20 cellular contexts compared by ENCODE assay signal in the genomic region with DNA sequence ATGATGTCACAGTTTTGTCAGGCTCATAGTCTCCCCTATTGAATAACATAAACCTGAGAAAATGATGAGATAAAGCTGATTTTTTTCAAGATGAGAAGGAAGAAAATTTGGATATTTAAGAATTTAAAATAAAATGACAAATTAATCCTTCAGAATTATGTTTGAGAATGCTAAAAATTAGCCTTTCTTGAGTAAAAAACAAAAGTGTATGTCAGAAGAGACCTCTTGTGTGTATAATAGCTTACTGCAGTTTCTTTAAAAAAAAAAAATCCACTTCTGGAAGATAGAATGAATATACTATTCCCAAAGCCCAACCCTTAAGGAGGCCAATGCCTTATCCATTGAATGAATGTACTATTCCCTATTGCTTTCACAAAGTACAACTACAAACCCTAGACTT.
A peak's percentile ranks its signal among the peaks of the same experiment; 100 is the strongest.
DNase-seq lines count a peak whose midpoint lies in the region; ATAC-seq and TF ChIP-seq lines count a peak whose summit lies in the region.
"Had no signal": no experiment of that assay in that cellular context is flagged by ENCODE, and none has a peak within 500 bp of the region (broad histone marks: within the 10 kb centered on the region; RNA-seq: fewer than 3 reads in every experiment).

No MANE protein-coding gene starts in this region.

- H3K9ac ChIP-seq in HCT116 (ENCODE audit: low read length) = no peak overlapping the region
- no peak overlapping the region for H3K9ac ChIP-seq in adipocyte (ENCODE audit: low read length)

- ATAC-seq in HCT116 (no peak), HG02885 (IDR thresholded peaks at IDR 0.05; ENCODE audit: poor library complexity, unreplicated experiment) (no peak)
- no peak for ATAC-seq in stimulated activated naive CD8-positive, alpha-beta T cell treated with anti-CD3 and anti-CD28 coated beads, Interleukin-15, Interleukin-2, amounts not matched to agents 100 U/mL and 50 U/mL, for 24 hours
- ATAC-seq: activated naive CD4-positive, alpha-beta T cell treated with anti-CD3 and anti-CD28 coated beads, Interleukin-2, amount 50 U/mL, for 72 hours had no signal

- no peaks in the 10 kb centered on the region for H3K9me2 ChIP-seq in HCT116 (ENCODE audit: insufficient read depth)

- no TSS peak for BruUV-seq in HCT116 (replicated peaks; lab: Mats Ljungman, UMichigan)

- no peaks in the 10 kb centered on the region for H3K36me3 ChIP-seq in HCT116 (ENCODE audit: control insufficient read depth in 1 of 2, insufficient read depth in 2 of 2, low read length in 2 of 2)
- no peaks in the 10 kb centered on the region for H3K36me3 ChIP-seq in adipocyte (ENCODE audit: control insufficient read depth, insufficient read depth, low read length, severe bottlenecking)
- H3K36me3 ChIP-seq in Peyer's patch = no peaks in the 10 kb centered on the region
- H3K36me3 ChIP-seq: ovary, thyroid gland had no signal

- H3K27ac ChIP-seq in HCT116 (ENCODE audit: low read depth, low read length) = no peak overlapping the region
- no peak overlapping the region for H3K27ac ChIP-seq in Peyer's patch
- H3K27ac ChIP-seq: ovary, PC-9, thyroid gland had no signal

- TF ChIP-seq POLR2A in HCT116 (IDR thresholded peaks at IDR 0.05; ENCODE audit: borderline replicate concordance, extremely low read depth, insufficient read depth, insufficient read length) (no peak), Peyer's patch (IDR thresholded peaks at IDR 0.05) (no peak)

- H4K20me1 ChIP-seq in HCT116 (ENCODE audit: insufficient read depth) = no peaks in the 10 kb centered on the region

- TF ChIP-seq CTCF in HCT116 (IDR thresholded peaks at IDR 0.05 in 2 of 3, conservative IDR thresholded peaks at IDR 0.05 in 1 of 3; ENCODE audit: borderline replicate concordance in 1 of 3, insufficient read depth in 1 of 3, low read depth in 2 of 3, low read length in 2 of 3) (0 out of 6 replicates have a peak, but pooled peaks of 1 of the 3 experiments have one; percentile 6), foreskin fibroblast (IDR thresholded peaks at IDR 0.05; ENCODE audit: low read depth, low read length) (peak; percentile 13), Peyer's patch (IDR thresholded peaks at IDR 0.05) (no peak)

- H3K4me3 ChIP-seq in HCT116 (replicated peaks in 1 of 2; ENCODE audit: low read depth in 1 of 2, low read length in 2 of 2) (no peak overlapping the region), adipocyte (ENCODE audit: low read length) (no peak overlapping the region), foreskin fibroblast (ENCODE audit: low read depth in 1 of 2, low read length in 2 of 2) (no peak overlapping the region), Peyer's patch (no peak overlapping the region)
- H3K4me3 ChIP-seq: lung, ovary, PC-9, thyroid gland had no signal

- POLR2A ChIA-PET in HCT116 (lab: Charles Lee) = no interaction called here

- no peaks in the 10 kb centered on the region for H3K4me1 ChIP-seq in HCT116 (ENCODE audit: control insufficient read depth in 1 of 2, insufficient read depth in 2 of 2, low read length in 2 of 2)
- H3K4me1 ChIP-seq in adipocyte (ENCODE audit: control insufficient read depth, insufficient read depth, low read length) = peaks cover 4% of the 10 kb centered on the region
- H3K4me1 ChIP-seq in Peyer's patch = no peaks in the 10 kb centered on the region
- H3K4me1 ChIP-seq: thyroid gland had no signal

- no peak overlapping the region for H2AFZ ChIP-seq in HCT116 (ENCODE audit: low read depth, low read length, poor library complexity, severe bottlenecking)
- H2AFZ ChIP-seq: PC-9 had no signal

- CTCF ChIA-PET in HCT116 (lab: Charles Lee) = no interaction called here

- no peaks in the 10 kb centered on the region for H3K9me3 ChIP-seq in HCT116 (ENCODE audit: control insufficient read depth in 1 of 2, insufficient read depth in 1 of 2, low read depth in 1 of 2, low read length in 2 of 2)
- H3K9me3 ChIP-seq in adipocyte (ENCODE audit: control insufficient read depth, low read length) = peaks cover 11% of the 10 kb centered on the region
- H3K9me3 ChIP-seq in Peyer's patch = no peaks in the 10 kb centered on the region
- H3K9me3 ChIP-seq: ovary, thyroid gland had no signal

- TF ChIP-seq RAD21 in HCT116 (IDR thresholded peaks at IDR 0.05; ENCODE audit: low read depth) = peak; percentile 23; the same call in 1 of the 2 replicates

- DNase-seq in AG08395 (ENCODE audit: low spot score) = peak; percentile 23
- DNase-seq in HCT116 (ENCODE audit: low read depth, low spot score) = no peak
- DNase-seq in adipocyte (ENCODE audit: low read depth) = peak; percentile 47
- DNase-seq in foreskin fibroblast = no peak
- no peak for DNase-seq in Peyer's patch
- no peak for DNase-seq in stimulated activated CD4-positive, alpha-beta T cell treated with anti-CD3 and anti-CD28 coated beads, Interleukin-2, amount 100 ng/mL, for 48 hours
- no peak for DNase-seq in stimulated activated naive CD8-positive, alpha-beta T cell treated with anti-CD3 and anti-CD28 coated beads, Interleukin-15, Interleukin-2, amounts not matched to agents 100 U/mL and 50 U/mL, for 24 hours
- DNase-seq: activated CD4-positive, CD25-positive, alpha-beta regulatory T cell treated with anti-CD3 and anti-CD28 coated beads, Interleukin-2, amount 50 U/mL, for 72 hours; immature natural killer cell; NCI-H1417 treated with DMSO at 0.1 percent for 48 hours; NCI-H2171 treated with DMSO at 0.1 percent for 48 hours; NCI-H748 treated with DMSO at 0.1 percent for 48 hours; ovary; PC-9; stimulated activated naive CD4-positive, alpha-beta T cell; T-helper 9 cell; thyroid gland had no signal

- no peak overlapping the region for H3K4me2 ChIP-seq in HCT116 (ENCODE audit: low read length)
- H3K4me2 ChIP-seq: PC-9 had no signal

- intact Hi-C loops in HCT116 (cut with micrococcal nuclease) = no loop called here

- H3K27me3 ChIP-seq in HCT116 (ENCODE audit: insufficient read depth, low read length) (no peaks in the 10 kb centered on the region), adipocyte (replicated peaks; ENCODE audit: control insufficient read depth, insufficient read depth, low read length) (no peaks in the 10 kb centered on the region), Peyer's patch (no peaks in the 10 kb centered on the region)
- H3K27me3 ChIP-seq: ovary, thyroid gland had no signal

- RAD21 ChIA-PET in HCT116 (lab: Charles Lee; ENCODE audit: low non-redundant PET in 1 of 2, low total read pairs in 2 of 2, uncharacterized antibody in 2 of 2, unreplicated experiment in 2 of 2) = no interaction called here

- H3K79me2 ChIP-seq in HCT116 (ENCODE audit: insufficient read depth, low read length) = no peaks in the 10 kb centered on the region

TF ChIP-seq in HCT116, 20 proteins besides CTCF, POLR2A, EP300 and RAD21 (continues in another document):
- TF ChIP-seq JUND (IDR thresholded peaks at IDR 0.05) = no peak
- TF ChIP-seq CEBPB (IDR thresholded peaks at IDR 0.05; ENCODE audit: low read depth) = no peak
- TF ChIP-seq MAX (IDR thresholded peaks at IDR 0.05) = no peak
- TF ChIP-seq EGR1 (IDR thresholded peaks at IDR 0.05; ENCODE audit: low read depth) = no peak
- TF ChIP-seq, protein P1, sequence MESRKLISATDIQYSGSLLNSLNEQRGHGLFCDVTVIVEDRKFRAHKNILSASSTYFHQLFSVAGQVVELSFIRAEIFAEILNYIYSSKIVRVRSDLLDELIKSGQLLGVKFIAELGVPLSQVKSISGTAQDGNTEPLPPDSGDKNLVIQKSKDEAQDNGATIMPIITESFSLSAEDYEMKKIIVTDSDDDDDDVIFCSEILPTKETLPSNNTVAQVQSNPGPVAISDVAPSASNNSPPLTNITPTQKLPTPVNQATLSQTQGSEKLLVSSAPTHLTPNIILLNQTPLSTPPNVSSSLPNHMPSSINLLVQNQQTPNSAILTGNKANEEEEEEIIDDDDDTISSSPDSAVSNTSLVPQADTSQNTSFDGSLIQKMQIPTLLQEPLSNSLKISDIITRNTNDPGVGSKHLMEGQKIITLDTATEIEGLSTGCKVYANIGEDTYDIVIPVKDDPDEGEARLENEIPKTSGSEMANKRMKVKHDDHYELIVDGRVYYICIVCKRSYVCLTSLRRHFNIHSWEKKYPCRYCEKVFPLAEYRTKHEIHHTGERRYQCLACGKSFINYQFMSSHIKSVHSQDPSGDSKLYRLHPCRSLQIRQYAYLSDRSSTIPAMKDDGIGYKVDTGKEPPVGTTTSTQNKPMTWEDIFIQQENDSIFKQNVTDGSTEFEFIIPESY (IDR thresholded peaks at IDR 0.05; ENCODE audit: extremely low read depth, insufficient replicate concordance, low read length) = no peak
- TF ChIP-seq SP1 (IDR thresholded peaks at IDR 0.05; ENCODE audit: low read depth) = no peak
- no peak for TF ChIP-seq POLR2AphosphoS5 (IDR thresholded peaks at IDR 0.05; ENCODE audit: low read depth, low read length)
- no peak for TF ChIP-seq ZNF274 (IDR thresholded peaks at IDR 0.05; ENCODE audit: low read depth, low read length)
- no peak for TF ChIP-seq YY1 (IDR thresholded peaks at IDR 0.05; ENCODE audit: extremely low read depth, insufficient replicate concordance, low read depth, low read length)
- TF ChIP-seq REST (IDR thresholded peaks at IDR 0.05; ENCODE audit: low read depth) = no peak

Comparison
In these comparisons a context has a peak if more than half of its experiments do, and no peak if none do; other contexts are left out.
1. DNase-seq: peak in AG08395 (single experiment) and adipocyte (single experiment); none in HCT116 (single experiment), foreskin fibroblast (0 of 2), Peyer's patch (0 of 3), stimulated activated CD4-positive, alpha-beta T cell treated with anti-CD3 and anti-CD28 coated beads, Interleukin-2, amount 100 ng/mL, for 48 hours (0 of 2) and stimulated activated naive CD8-positive, alpha-beta T cell treated with anti-CD3 and anti-CD28 coated beads, Interleukin-15, Interleukin-2, amounts not matched to agents 100 U/mL and 50 U/mL, for 24 hours (single experiment).